9 cellular contexts compared by ENCODE assay signal in genomic region chr1:16794609-16795008, GRCh38. TPM values are rescaled to one million over a fixed set of nuclear protein-coding genes. Genes with fewer than 3 reads are reported as not detected.
DNase-seq lines count a peak whose midpoint lies in the region; ATAC-seq and TF ChIP-seq lines count a peak whose summit lies in the region.
"Not testable (repeated sequence)": the region's sequence is repeated elsewhere in the genome, so short reads cannot be mapped to it uniquely, and the experiment has no call there.
"Had no signal": no experiment of that assay in that cellular context is flagged by ENCODE, and none has a peak within 500 bp of the region (broad histone marks: within the 10 kb centered on the region; RNA-seq: fewer than 3 reads in every experiment).

No MANE protein-coding gene starts in this region.

- intact Hi-C loops in spleen (cut with DNase I; ENCODE audit: low total_unique reads), result not testable (repeated sequence)

- H3K27ac ChIP-seq in endodermal cell (ENCODE audit: low read depth, low read length); hepatocyte; lung (ENCODE audit: low read depth in 1 of 2, low read length in 1 of 2); spleen: not testable (repeated sequence)

- H3K27me3 ChIP-seq in endodermal cell (ENCODE audit: control insufficient read depth, insufficient read depth, low read length, poor library complexity, severe bottlenecking); hepatocyte; lung (ENCODE audit: control insufficient read depth, insufficient read depth): not testable (repeated sequence)
- H3K27me3 ChIP-seq in spleen (replicated peaks in 1 of 7), result peaks cover 0 to 24% (median 4%) of the 10 kb centered on the region in 7 donors

- WGBS in endodermal cell (ENCODE audit: insufficient coverage in 1 of 2, insufficient read length in 1 of 2), 2 experiments, result 94 to 99% methylated on average over 2 to 6 of the region's 6 CpGs
- 91% methylated on average over 6 of the region's 6 CpGs for WGBS in hepatocyte (ENCODE audit: low lambda C conversion rate, missing lambda C conversion rate)
- 78 to 97% methylated on average over 4 to 6 of the region's 6 CpGs for WGBS in lung, 2 donors
- WGBS in spleen, 5 donors, result 75 to 94% (median 90%) methylated on average over 4 to 6 of the region's 6 CpGs

- DNase-seq in activated CD8-positive, alpha-beta memory T cell treated with anti-CD3 and anti-CD28 coated beads for 24 hours, result peak; percentile 32
- DNase-seq in endodermal cell (peak; percentile 36), fibroblast of gingiva (ENCODE audit: low read depth) (peak; percentile 0), hepatocyte (ENCODE audit: low spot score) (peak; percentile 1), lung (ENCODE audit: low spot score) (peak; percentile 25), spleen (peak; percentile 58)

- not testable (repeated sequence) for H3K4me3 ChIP-seq in endodermal cell (ENCODE audit: low read length); hepatocyte; lung; spleen

- H3K9ac ChIP-seq in endodermal cell (ENCODE audit: extremely low read depth, low read length, poor library complexity, severe bottlenecking), result not testable (repeated sequence)

- not testable (repeated sequence) for H3K27ac Mint-ChIP-seq in endodermal cell

- H3K36me3 Mint-ChIP-seq in endodermal cell (ENCODE audit: low read depth), result not testable (repeated sequence)

- not testable (repeated sequence) for H3K9me3 Mint-ChIP-seq in endodermal cell

- not testable (repeated sequence) for TF ChIP-seq POLR2A in spleen (IDR thresholded peaks at IDR 0.05)

- not testable (repeated sequence) for H3K9me2 ChIP-seq in hepatocyte (replicated peaks; ENCODE audit: insufficient read depth)

- not testable (repeated sequence) for H3K4me3 Mint-ChIP-seq in endodermal cell

- H2AFZ ChIP-seq in hepatocyte, result not testable (repeated sequence)

- H3K4me1 ChIP-seq in endodermal cell (ENCODE audit: control insufficient read depth, insufficient read depth, low read length); hepatocyte (ENCODE audit: insufficient read depth); lung (ENCODE audit: control insufficient read depth in 2 of 2, insufficient read depth in 2 of 2, low read length in 2 of 2); spleen: not testable (repeated sequence)

- not testable (repeated sequence) for H3K36me3 ChIP-seq in endodermal cell (ENCODE audit: control insufficient read depth, insufficient read depth, low read length); hepatocyte (replicated peaks; ENCODE audit: insufficient read depth, low read depth); lung (ENCODE audit: control insufficient read depth in 2 of 2, insufficient read depth in 2 of 2, low read length in 2 of 2); spleen

- H3K4me1 Mint-ChIP-seq in endodermal cell, result not testable (repeated sequence)

- H4K20me1 ChIP-seq in hepatocyte (ENCODE audit: insufficient read depth, poor library complexity, severe bottlenecking), result not testable (repeated sequence)

- not testable (repeated sequence) for TF ChIP-seq CTCF in endodermal cell (conservative IDR thresholded peaks at IDR 0.05); hepatocyte (IDR thresholded peaks at IDR 0.05; ENCODE audit: poor library complexity); lung (IDR thresholded peaks at IDR 0.05; ENCODE audit: control extremely low read depth, extremely low read depth); spleen (IDR thresholded peaks at IDR 0.05 in 8 of 11, conservative IDR thresholded peaks at IDR 0.05 in 3 of 11)

- H3K79me2 ChIP-seq in hepatocyte, result not testable (repeated sequence)

- ATAC-seq in lung (ENCODE audit: insufficient read depth, low FRiP score), result not testable (repeated sequence)

- H3K9me3 ChIP-seq in endodermal cell (ENCODE audit: control insufficient read depth, low read length); hepatocyte (ENCODE audit: low read depth); lung (ENCODE audit: control insufficient read depth in 2 of 2, insufficient read depth in 1 of 2, low read length in 1 of 2); spleen: not testable (repeated sequence)

- not testable (repeated sequence) for H3K4me2 ChIP-seq in hepatocyte

- not testable (repeated sequence) for H3K27me3 Mint-ChIP-seq in endodermal cell (ENCODE audit: insufficient read depth)

RNA-seq across cellular contexts. Expression of gene RNU1-4, which starts 54.3 kb away (rescaled TPM):
- 1,000 to 10,000 TPM; 2,483 to 3,611 TPM for total RNA-seq in endodermal cell
- 11,872 TPM for polyA plus RNA-seq in endodermal cell (2013, experiment 1 of 2)
- polyA plus RNA-seq in endodermal cell (2013, experiment 2 of 2), result 14,577 TPM
- total RNA-seq in hepatocyte, result under 0.01 TPM in 2 replicates
- polyA plus RNA-seq in hepatocyte, result not detected in 2 replicates
- total RNA-seq in lung, result 1,000 to 10,000 TPM in 1 of 2 donors, under 1 TPM in 1; under 0.01 to 3,134 TPM
- not detected for polyA plus RNA-seq in lung
- total RNA-seq in spleen, result 1,000 to 10,000 TPM in 4 of 7 donors, under 1 TPM in 3; under 0.01 to 8,075 (median 6,234) TPM
- not detected for polyA plus RNA-seq in spleen
- total RNA-seq: GM23248 had no signal
- polyA plus RNA-seq: CD14-positive monocyte; CD8-positive, alpha-beta memory T cell; GM23248 had no signal

Comparison
In these comparisons a context has a peak if more than half of its experiments do, and no peak if none do; other contexts are left out.
1. DNase-seq: peak in every context shown above with its lines; median percentile 58 in spleen; 36 in endodermal cell; 32 in activated CD8-positive, alpha-beta memory T cell treated with anti-CD3 and anti-CD28 coated beads for 24 hours; 25 in lung; 1 in hepatocyte; 0 in fibroblast of gingiva.